Comparison of ENCODE assay signal across 1 cellular context in genomic region chr19:54137114-54137912, GRCh38.
TF ChIP-seq lines count a peak whose summit lies in the region.

Gene CNOT3 (plus strand): TSS chr19:54137762. CDS start chr19:54142979, 5,217 bp downstream.

TF ChIP-seq in H1, 55 proteins besides CTCF, POLR2A, EP300 and RAD21 (continued from another document):
- peak; percentile 65 for TF ChIP-seq TAF7 (optimal IDR thresholded peaks at IDR 0.05; ENCODE audit: borderline replicate concordance, low read depth, low read length)
- TF ChIP-seq PHF8 (conservative IDR thresholded peaks at IDR 0.05; ENCODE audit: low read depth, low read length), result peak; percentile 95; the same call in 1 of the 2 replicates
- TF ChIP-seq SP2 (IDR thresholded peaks at IDR 0.05; ENCODE audit: low read length), result peak; percentile 86
- TF ChIP-seq GABPA (IDR thresholded peaks at IDR 0.05; ENCODE audit: borderline replicate concordance, insufficient read depth, low read length), result no peak
- no peak for TF ChIP-seq FOSL1 (IDR thresholded peaks at IDR 0.05; ENCODE audit: insufficient read depth, low read depth, low read length)
- TF ChIP-seq CHD7 (IDR thresholded peaks at IDR 0.05; ENCODE audit: insufficient replicate concordance, low read length), result no peak
- no peak for TF ChIP-seq E2F6 (IDR thresholded peaks at IDR 0.05)
- TF ChIP-seq BACH1 (IDR thresholded peaks at IDR 0.05; ENCODE audit: low read length), result no peak
- TF ChIP-seq EZH2 (IDR thresholded peaks at IDR 0.05; ENCODE audit: low read depth, low read length, severe bottlenecking), result no peak
- TF ChIP-seq CHD1 (IDR thresholded peaks at IDR 0.05; ENCODE audit: low read depth, low read length), result peak; percentile 82; the same call in 1 of the 2 replicates
- TF ChIP-seq YY1 (IDR thresholded peaks at IDR 0.05; ENCODE audit: low read depth, low read length), result peak; percentile 97
- peak; percentile 82; the same call in 1 of the 2 replicates for TF ChIP-seq EGR1 (IDR thresholded peaks at IDR 0.05; ENCODE audit: borderline replicate concordance, low read depth, low read length)
- no peak for TF ChIP-seq SAP30 (IDR thresholded peaks at IDR 0.05; ENCODE audit: insufficient read depth, insufficient replicate concordance, low read length)
- TF ChIP-seq SIRT6 (IDR thresholded peaks at IDR 0.05; ENCODE audit: low read length), result no peak
- TF ChIP-seq BCL11A (IDR thresholded peaks at IDR 0.05; ENCODE audit: low read depth in 2 of 2, low read length in 2 of 2), result no peak
- TF ChIP-seq SUZ12 (IDR thresholded peaks at IDR 0.05; ENCODE audit: low read length), result no peak
- peak; percentile 94 for TF ChIP-seq CHD2 (IDR thresholded peaks at IDR 0.05; ENCODE audit: low read length)
- TF ChIP-seq SP4 (IDR thresholded peaks at IDR 0.05; ENCODE audit: low read length), result peak; percentile 96
- TF ChIP-seq SP1 (IDR thresholded peaks at IDR 0.05; ENCODE audit: low read depth, low read length), result peak; percentile 99
- no peak for TF ChIP-seq ASH2L (IDR thresholded peaks at IDR 0.05; ENCODE audit: low read length)
- peak; percentile 91 for TF ChIP-seq POLR2AphosphoS5 (IDR thresholded peaks at IDR 0.05; ENCODE audit: low read depth, low read length)
- no peak for TF ChIP-seq CBX8 (IDR thresholded peaks at IDR 0.05; ENCODE audit: borderline replicate concordance, low read depth, low read length)
- peak; percentile 90 for TF ChIP-seq TAF1 (IDR thresholded peaks at IDR 0.05; ENCODE audit: low read depth, low read length)
- TF ChIP-seq JUND (IDR thresholded peaks at IDR 0.05; ENCODE audit: low read length), result 0 out of 2 replicates have a peak, but pooled peaks have one; percentile 27
- no peak for TF ChIP-seq RNF2 (IDR thresholded peaks at IDR 0.05; ENCODE audit: borderline replicate concordance, low read depth, low read length, missing control alignments, poor library complexity, severe bottlenecking)
- TF ChIP-seq CREB1 (IDR thresholded peaks at IDR 0.05), result peak; percentile 36; the same call in 1 of the 2 replicates
